ENCODE assay signal across 8 cellular contexts in the genomic region with DNA sequence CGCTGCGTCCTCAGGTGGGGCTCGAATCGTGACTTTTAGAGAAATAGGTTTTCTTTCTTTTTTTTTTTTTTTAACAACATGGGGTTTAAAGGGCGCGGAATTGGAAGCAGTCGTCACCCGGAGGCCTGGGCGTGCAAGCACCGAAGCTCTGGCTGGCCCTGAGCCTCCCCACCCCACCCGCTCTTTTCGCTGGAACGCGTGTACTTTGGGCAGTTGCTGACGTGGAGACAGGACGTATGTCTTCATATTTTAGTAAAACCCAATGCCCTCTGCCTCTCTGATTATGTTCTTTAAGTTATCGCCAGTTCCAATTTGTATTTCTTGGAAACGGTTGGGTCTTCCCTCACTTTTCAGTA. TPM values are rescaled to one million over a fixed set of nuclear protein-coding genes. Genes with fewer than 3 reads are reported as not detected.
DNase-seq lines count a peak whose midpoint lies in the region; ATAC-seq lines count a peak whose summit lies in the region.

No MANE protein-coding gene starts in this region.

- peak overlapping the region; percentile 82 for H3K4me3 ChIP-seq in iPS DF 6.9 (ENCODE audit: low read length)
- H3K4me3 ChIP-seq in skeletal muscle satellite cell (ENCODE audit: low read length) = peak overlapping the region; percentile 86

- WGBS in iPS DF 6.9 (ENCODE audit: insufficient coverage, insufficient read length) = no CpG with 5 or more reads among the region's 18 CpGs

- H3K27ac ChIP-seq in angular gyrus (ENCODE audit: low read depth, low read length) (peak overlapping the region; percentile 57), iPS DF 6.9 (ENCODE audit: low read length) (no peak overlapping the region)

- H3K36me3 ChIP-seq in iPS DF 6.9 (ENCODE audit: control insufficient read depth, insufficient read depth, low read length) (no peaks in the 10 kb centered on the region), skeletal muscle satellite cell (ENCODE audit: insufficient read depth, low read length) (no peaks in the 10 kb centered on the region)

- no peaks in the 10 kb centered on the region for H3K27me3 ChIP-seq in iPS DF 6.9 (ENCODE audit: control insufficient read depth, insufficient read depth, low read length)
- H3K27me3 ChIP-seq in skeletal muscle satellite cell (ENCODE audit: control insufficient read depth, insufficient read depth, low read length) = no peaks in the 10 kb centered on the region

- H3K4me1 ChIP-seq in iPS DF 6.9 (ENCODE audit: control insufficient read depth, insufficient read depth, low read length) (no peaks in the 10 kb centered on the region), skeletal muscle satellite cell (ENCODE audit: control insufficient read depth, insufficient read depth, low read length) (peaks cover 7% of the 10 kb centered on the region)

- H3K4me2 ChIP-seq in skeletal muscle satellite cell (ENCODE audit: low read length) = peak overlapping the region; percentile 96

- peak overlapping the region; percentile 100 for H3K9ac ChIP-seq in skeletal muscle satellite cell (ENCODE audit: low read depth, low read length)

- DNase-seq in DMS79 (lab: John Stamatoyannopoulos, UW) = peak; percentile 11
- no peak for DNase-seq in DMS79 treated with DMSO at 0.1 percent for 48 hours (lab: John Stamatoyannopoulos, UW)
- DNase-seq in HCEC 1CT = peak; percentile 62
- peak; percentile 63 for DNase-seq in NCI-H2227 treated with DMSO at 0.1 percent for 48 hours (lab: John Stamatoyannopoulos, UW)
- DNase-seq in iPS DF 6.9 (ENCODE audit: low read depth, low spot score) = no peak

- ATAC-seq in HG02870 (IDR thresholded peaks at IDR 0.05; ENCODE audit: unreplicated experiment) = no peak

- no peaks in the 10 kb centered on the region for H3K9me3 ChIP-seq in iPS DF 6.9 (ENCODE audit: control insufficient read depth, insufficient read depth, low read length)
- no peaks in the 10 kb centered on the region for H3K9me3 ChIP-seq in skeletal muscle satellite cell (replicated peaks; ENCODE audit: low read length)

RNA-seq across cellular contexts. Expression of gene C16orf95, which starts 0.6 kb away (rescaled TPM):
- total RNA-seq in skeletal muscle satellite cell (2012; rRNA removed) = 8.5 and 9.4 TPM in 2 replicates

Comparison
In these comparisons a context has a peak if more than half of its experiments do, and no peak if none do; other contexts are left out.
1. DNase-seq: peak in DMS79 (single experiment), HCEC 1CT (single experiment) and NCI-H2227 treated with DMSO at 0.1 percent for 48 hours (single experiment); none in DMS79 treated with DMSO at 0.1 percent for 48 hours (single experiment) and iPS DF 6.9 (single experiment).